Comparison of ENCODE assay signal across 12 cellular contexts in genomic region chr19:33376931-33377557, GRCh38. TPM values are rescaled to one million over a fixed set of nuclear protein-coding genes. Genes with fewer than 3 reads are reported as not detected.
DNase-seq lines count a peak whose midpoint lies in the region; ATAC-seq and TF ChIP-seq lines count a peak whose summit lies in the region.
"Had no signal": no experiment of that assay in that cellular context is flagged by ENCODE, and none has a peak within 500 bp of the region (broad histone marks: within the 10 kb centered on the region; RNA-seq: fewer than 3 reads in every experiment).

No MANE protein-coding gene starts in this region.

- TF ChIP-seq EP300 in esophagus muscularis mucosa (IDR thresholded peaks at IDR 0.05), result no peak

- H3K36me3 ChIP-seq in Caco-2 (ENCODE audit: control insufficient read depth, insufficient read depth, low read length) (peaks cover 3% of the 10 kb centered on the region), Panc1 (ENCODE audit: control insufficient read depth, insufficient read depth, low read length) (peaks cover 5% of the 10 kb centered on the region; the same call in 1 of the 2 replicates), esophagus muscularis mucosa (peaks cover 0 to 23% (median 14%) of the 10 kb centered on the region in 4 donors), parathyroid adenoma (ENCODE audit: control insufficient read depth, insufficient read depth, low read length) (no peaks in the 10 kb centered on the region)

- peak overlapping the region; percentile 95 for H3K27ac Mint-ChIP-seq in Caco-2 (ENCODE audit: unreplicated experiment)
- H3K27ac Mint-ChIP-seq: activated naive CD8-positive, alpha-beta T cell treated with anti-CD3 and anti-CD28 coated beads, Interleukin-2, amount 10 ng/mL, durations not matched to agents 7 days and 5 days; CD8-positive, alpha-beta T cell; nephron progenitor cell had no signal

- H3K4me1 Mint-ChIP-seq in Caco-2 (ENCODE audit: low read depth, unreplicated experiment), result peaks cover 41% of the 10 kb centered on the region

- POLR2A ChIA-PET in Caco-2 (lab: Charles Lee) (interaction anchor here (0.6 kb wide), 2 partner anchors 27 to 201 kb away, joined by 3 read pairs; no protein-coding TSS in a partner anchor), Panc1 (lab: Charles Lee) (interaction anchor here (1.1 kb wide), 1 partner anchor 15 kb away, joined by 3 read pairs; no protein-coding TSS in a partner anchor)

- peak overlapping the region; percentile 93 for H3K4me3 Mint-ChIP-seq in Caco-2 (ENCODE audit: unreplicated experiment)
- H3K4me3 Mint-ChIP-seq: activated naive CD8-positive, alpha-beta T cell treated with anti-CD3 and anti-CD28 coated beads, Interleukin-2, amount 10 ng/mL, durations not matched to agents 7 days and 5 days; CD8-positive, alpha-beta T cell had no signal

- H3K27me3 ChIP-seq in Caco-2 (replicated peaks; ENCODE audit: control insufficient read depth, insufficient read depth, low read length), result no peaks in the 10 kb centered on the region
- no peaks in the 10 kb centered on the region for H3K27me3 ChIP-seq in Panc1 (ENCODE audit: control insufficient read depth, insufficient read depth, low read length)
- H3K27me3 ChIP-seq in esophagus muscularis mucosa, result no peaks in the 10 kb centered on the region
- H3K27me3 ChIP-seq in parathyroid adenoma (ENCODE audit: control insufficient read depth, insufficient read depth, low read length), result no peaks in the 10 kb centered on the region

- H3K4me2 ChIP-seq in parathyroid adenoma (ENCODE audit: low read length), result no peak overlapping the region

- ATAC-seq in Panc1, result no peak
- ATAC-seq: CD8-positive, alpha-beta T cell had no signal

- H3K9me3 ChIP-seq in Caco-2 (0 out of 2 replicates have a peak, but pooled peaks cover 3% of the 10 kb centered on the region), Panc1 (ENCODE audit: control insufficient read depth, insufficient read depth, low read depth, low read length) (no peaks in the 10 kb centered on the region), esophagus muscularis mucosa (no peaks in the 10 kb centered on the region), parathyroid adenoma (ENCODE audit: control insufficient read depth, low read length) (no peaks in the 10 kb centered on the region)
- H3K9me3 ChIP-seq: HAP-1 had no signal

- no peak overlapping the region for H2AFZ ChIP-seq in parathyroid adenoma

- TF ChIP-seq CTCF in Caco-2 (IDR thresholded peaks at IDR 0.05; ENCODE audit: insufficient read depth in 1 of 2, low read depth in 1 of 2, low read length in 1 of 2, severe bottlenecking in 1 of 2, unreplicated experiment in 1 of 2) (no peak), Panc1 (IDR thresholded peaks at IDR 0.05) (no peak), esophagus muscularis mucosa (IDR thresholded peaks at IDR 0.05) (no peak), parathyroid adenoma (IDR thresholded peaks at IDR 0.05) (no peak)

- no peaks in the 10 kb centered on the region for H3K9me3 Mint-ChIP-seq in Caco-2 (ENCODE audit: unreplicated experiment)
- H3K9me3 Mint-ChIP-seq: activated naive CD8-positive, alpha-beta T cell treated with anti-CD3 and anti-CD28 coated beads, Interleukin-2, amount 10 ng/mL, durations not matched to agents 7 days and 5 days; CD8-positive, alpha-beta T cell; nephron progenitor cell had no signal

- H3K4me1 ChIP-seq in Caco-2 (peaks cover 33% of the 10 kb centered on the region), Panc1 (ENCODE audit: control insufficient read depth, insufficient read depth, low read length) (peaks cover 39% of the 10 kb centered on the region), esophagus muscularis mucosa (peaks cover 25 to 56% (median 50%) of the 10 kb centered on the region in 4 donors), parathyroid adenoma (peaks cover 10% of the 10 kb centered on the region)

- peaks cover 76% of the 10 kb centered on the region for H3K36me3 Mint-ChIP-seq in Caco-2 (ENCODE audit: insufficient read depth, unreplicated experiment)

- H3K79me2 ChIP-seq in parathyroid adenoma, result peaks cover 29% of the 10 kb centered on the region

- H3K27ac ChIP-seq in Panc1 (ENCODE audit: low read length) (peak overlapping the region; percentile 20; the same call in 1 of the 2 replicates), esophagus muscularis mucosa (replicated peaks in 1 of 4) (peak overlapping the region in 3 of 4 donors; percentile 13 to 99 (median 31)), parathyroid adenoma (peak overlapping the region; percentile 7)

- no peak for TF ChIP-seq POLR2A in esophagus muscularis mucosa (IDR thresholded peaks at IDR 0.05; ENCODE audit: low read depth)

- CTCF ChIA-PET in Caco-2 (lab: Charles Lee), result interaction anchor here (1.1 kb wide), 1 partner anchor 74 kb away, joined by 3 read pairs; no protein-coding TSS in a partner anchor
- CTCF ChIA-PET in Panc1 (lab: Charles Lee), result no interaction called here

- DNase-seq in Caco-2, result no peak
- DNase-seq in Panc1 (ENCODE audit: low read depth, low spot score), result no peak
- DNase-seq in esophagus muscularis mucosa (ENCODE audit: extremely low spot score), result no peak
- DNase-seq in stimulated activated naive CD4-positive, alpha-beta T cell treated with Interleukin-2 at 50 U/mL for 16 hours (lab: John Stamatoyannopoulos, UW), result no peak
- DNase-seq in NCI-H1694 (lab: John Stamatoyannopoulos, UW), result no peak
- DNase-seq in NOMO-1 (lab: John Stamatoyannopoulos, UW; ENCODE audit: unreplicated experiment in 2 of 2), result no peak
- no peak for DNase-seq in NCI-H1092 treated with DMSO at 0.1 percent for 48 hours (lab: John Stamatoyannopoulos, UW)
- DNase-seq: activated naive CD8-positive, alpha-beta T cell treated with anti-CD3 and anti-CD28 coated beads, Interleukin-2, amount 10 ng/mL, durations not matched to agents 7 days and 5 days; CD8-positive, alpha-beta T cell; nephron progenitor cell had no signal

- 67% methylated on average over 7 of the region's 7 CpGs for WGBS in esophagus muscularis mucosa

- in situ Hi-C loops in Panc1 (cut with HindIII; ENCODE audit: low pct_unique_long_range_greater_than_20kb, low sequenced_read_pairs), result no loop called here

- H3K9ac ChIP-seq in parathyroid adenoma, result no peak overlapping the region

- H3K27me3 Mint-ChIP-seq in Caco-2 (ENCODE audit: insufficient read depth, unreplicated experiment), result no peaks in the 10 kb centered on the region

- BruUV-seq in Caco-2 (replicated peaks; lab: Mats Ljungman, UMichigan) (no TSS peak), Panc1 (replicated peaks; lab: Mats Ljungman, UMichigan) (no TSS peak)

- intact Hi-C loops in Caco-2 (cut with micrococcal nuclease; ENCODE audit: unreplicated experiment) (loop anchor here (2.0 kb wide), 1 partner anchor 44 kb away; no protein-coding TSS in a partner anchor), Panc1 (cut with micrococcal nuclease; ENCODE audit: unreplicated experiment) (no loop called here), esophagus muscularis mucosa (cut with DNase I) (no loop called here)

- H3K4me3 ChIP-seq in Caco-2 (ENCODE audit: low read depth, low read length) (no peak overlapping the region), Panc1 (ENCODE audit: low read depth in 2 of 2, low read length in 2 of 2) (no peak overlapping the region), esophagus muscularis mucosa (no peak overlapping the region), parathyroid adenoma (ENCODE audit: low read depth, low read length) (no peak overlapping the region)
- H3K4me3 ChIP-seq: HAP-1 had no signal

RNA-seq across cellular contexts. Expression of gene CEBPG, which starts 3.5 kb away (rescaled TPM):
- 74.9 and 79.4 TPM in 2 replicates for total RNA-seq in Caco-2 (2022)
- 41.5 TPM for total RNA-seq in Panc1 (2021; ENCODE audit: unreplicated experiment)
- polyA plus RNA-seq in Panc1 (2012; ENCODE audit: insufficient read length), result 29.2 TPM
- 10 to 100 TPM; 23.1 to 30.3 (median 28.5) TPM for total RNA-seq in esophagus muscularis mucosa
